Comparison of ENCODE assay signal across 10 cellular contexts in genomic region chr6:157514659-157515496, GRCh38.
DNase-seq lines count a peak whose midpoint lies in the region; ATAC-seq and TF ChIP-seq lines count a peak whose summit lies in the region.
"Had no signal": no experiment of that assay in that cellular context is flagged by ENCODE, and none has a peak within 500 bp of the region (broad histone marks: within the 10 kb centered on the region; RNA-seq: fewer than 3 reads in every experiment).

No MANE protein-coding gene starts in this region.

- no peak for TF ChIP-seq POLR2A in IMR-90 (IDR thresholded peaks at IDR 0.05; ENCODE audit: low read depth, low read length)

- H4K91ac ChIP-seq in IMR-90 (ENCODE audit: insufficient read depth, low read depth, low read length) = peak overlapping the region; percentile 11; the same call in 1 of the 2 replicates

- in situ Hi-C loops in IMR-90 (cut with MboI; ENCODE audit: low sequenced_read_pairs) (no loop called here), astrocyte of the spinal cord (cut with HindIII; ENCODE audit: low sequenced_read_pairs) (no loop called here)

- no peak overlapping the region for H3K18ac ChIP-seq in IMR-90 (ENCODE audit: low read depth, low read length)
- H3K18ac ChIP-seq in mesendoderm (ENCODE audit: low read length) = no peak overlapping the region

- H3K27ac Mint-ChIP-seq in CD8-positive, alpha-beta memory T cell = peak overlapping the region in 1 of 8 donors; percentile 68
- H3K27ac Mint-ChIP-seq: dendritic cell treated with granulocyte-macrophage colony-stimulating factor and Interleukin-4, amounts not matched to agents 40 ng/mL and 50 ng/mL, for 4 days had no signal

- H2AFZ ChIP-seq in IMR-90 (replicated peaks; ENCODE audit: low read length, poor library complexity) = peak overlapping the region; percentile 12

- peaks cover 0 to 1% of the 10 kb centered on the region in 2 donors for H3K27me3 Mint-ChIP-seq in CD8-positive, alpha-beta memory T cell

- no peaks in the 10 kb centered on the region for H4K20me1 ChIP-seq in IMR-90 (ENCODE audit: insufficient read depth, low read length)

- no peak overlapping the region for H3K23ac ChIP-seq in IMR-90 (ENCODE audit: low read depth, low read length)
- no peak overlapping the region for H3K23ac ChIP-seq in mesendoderm (ENCODE audit: low read length)

- H3K56ac ChIP-seq in IMR-90 (ENCODE audit: extremely low read depth, insufficient read depth, low read length) = no peak overlapping the region
- no peak overlapping the region for H3K56ac ChIP-seq in mesendoderm (ENCODE audit: low read length)

- no TSS peak for BruUV-seq in IMR-90 (replicated peaks; lab: Mats Ljungman, UMichigan)

- H3K4me3 ChIP-seq in CD8-positive, alpha-beta memory T cell (ENCODE audit: low read length) = no peak overlapping the region
- no peak overlapping the region for H3K4me3 ChIP-seq in IMR-90 (ENCODE audit: insufficient read depth, low read depth, low read length)
- no peak overlapping the region for H3K4me3 ChIP-seq in astrocyte of the spinal cord (ENCODE audit: low read depth, low read length)
- H3K4me3 ChIP-seq in mesendoderm (ENCODE audit: low read length) = no peak overlapping the region
- H3K4me3 ChIP-seq: thyroid gland had no signal

- TF ChIP-seq RAD21 in IMR-90 (IDR thresholded peaks at IDR 0.05; ENCODE audit: low read length) = no peak

- H2BK120ac ChIP-seq in IMR-90 (ENCODE audit: low read depth, low read length) (no peak overlapping the region), mesendoderm (ENCODE audit: low read depth, low read length) (no peak overlapping the region)

- H2BK5ac ChIP-seq in IMR-90 (ENCODE audit: low read depth, low read length, poor library complexity, severe bottlenecking) = no peak overlapping the region
- no peak overlapping the region for H2BK5ac ChIP-seq in mesendoderm (ENCODE audit: low read length)

- peak; percentile 57 for ATAC-seq in IMR-90 (ENCODE audit: low read depth)

- H2AK5ac ChIP-seq in IMR-90 (ENCODE audit: low read depth, low read length) = no peak overlapping the region
- H2AK5ac ChIP-seq in mesendoderm (ENCODE audit: low read length) = no peak overlapping the region

- dilution Hi-C loops in IMR-90 (cut with HindIII; ENCODE audit: low sequenced_read_pairs, unreplicated experiment) = no loop called here

- H3K4me2 ChIP-seq in IMR-90 (ENCODE audit: low read depth, low read length) (no peak overlapping the region), mesendoderm (ENCODE audit: low read length) (no peak overlapping the region)

- no peaks in the 10 kb centered on the region for H3K9me3 ChIP-seq in CD8-positive, alpha-beta memory T cell (ENCODE audit: low read length)
- no peaks in the 10 kb centered on the region for H3K9me3 ChIP-seq in IMR-90 (ENCODE audit: control insufficient read depth, insufficient read depth, low read length)
- H3K9me3 ChIP-seq: thyroid gland had no signal

- H3K79me2 ChIP-seq in mesendoderm (ENCODE audit: control insufficient read depth, insufficient read depth, low read length) = no peaks in the 10 kb centered on the region

- 52% methylated on average over 8 of the region's 19 CpGs; no CpG with 5 or more reads in 1 of the 2 experiments for WGBS in IMR-90 (ENCODE audit: extremely low coverage in 2 of 2, insufficient read length in 1 of 2), 2 experiments
- WGBS in mesendoderm (ENCODE audit: extremely low coverage, insufficient coverage, low lambda C conversion rate) = no CpG with 5 or more reads among the region's 19 CpGs

- no peaks in the 10 kb centered on the region for H3K36me3 ChIP-seq in CD8-positive, alpha-beta memory T cell (ENCODE audit: insufficient read depth, low read length)
- H3K36me3 ChIP-seq in IMR-90 (ENCODE audit: control insufficient read depth, insufficient read depth, low read length) (no peaks in the 10 kb centered on the region), mesendoderm (ENCODE audit: control insufficient read depth, insufficient read depth, low read length) (no peaks in the 10 kb centered on the region)
- H3K36me3 ChIP-seq: thyroid gland had no signal

- peaks cover 8 to 15% (median 10%) of the 10 kb centered on the region in 3 donors for H3K4me1 Mint-ChIP-seq in CD8-positive, alpha-beta memory T cell

- no peaks in the 10 kb centered on the region for H3K9me3 Mint-ChIP-seq in CD8-positive, alpha-beta memory T cell
- H3K9me3 Mint-ChIP-seq: dendritic cell treated with granulocyte-macrophage colony-stimulating factor and Interleukin-4, amounts not matched to agents 40 ng/mL and 50 ng/mL, for 4 days had no signal

- H3K79me1 ChIP-seq in IMR-90 (ENCODE audit: low read depth in 1 of 2, low read length in 2 of 2) = no peaks in the 10 kb centered on the region
- no peaks in the 10 kb centered on the region for H3K79me1 ChIP-seq in mesendoderm (ENCODE audit: low read length)

- no peak overlapping the region for H2BK15ac ChIP-seq in IMR-90 (ENCODE audit: low read depth, low read length)
- no peak overlapping the region for H2BK15ac ChIP-seq in mesendoderm (replicated peaks; ENCODE audit: low read depth)

- DNase-seq in CD8-positive, alpha-beta memory T cell = no peak
- DNase-seq in IMR-90 = peak; percentile 69
- DNase-seq in astrocyte of the spinal cord (ENCODE audit: low read depth, low spot score) = peak; percentile 51
- peak; percentile 21 for DNase-seq in mesendoderm
- no peak for DNase-seq in NCI-H345 (lab: John Stamatoyannopoulos, UW)
- DNase-seq in NCI-H2107 treated with DMSO at 0.1 percent for 48 hours (lab: John Stamatoyannopoulos, UW; ENCODE audit: unreplicated experiment) = no peak
- no peak for DNase-seq in cortex of kidney (lab: John Stamatoyannopoulos, UW)
- no peak for DNase-seq in NCI-H524 (lab: John Stamatoyannopoulos, UW)

- no peak for TF ChIP-seq CTCF in IMR-90 (conservative IDR thresholded peaks at IDR 0.05; ENCODE audit: low read depth, low read length)
- no peak for TF ChIP-seq CTCF in astrocyte of the spinal cord (IDR thresholded peaks at IDR 0.05; ENCODE audit: low read depth, low read length)

- H3K4me3 Mint-ChIP-seq in CD8-positive, alpha-beta memory T cell = no peak overlapping the region
- H3K4me3 Mint-ChIP-seq: dendritic cell treated with granulocyte-macrophage colony-stimulating factor and Interleukin-4, amounts not matched to agents 40 ng/mL and 50 ng/mL, for 4 days had no signal

- no peak overlapping the region for H3K14ac ChIP-seq in IMR-90 (replicated peaks; ENCODE audit: low read depth, low read length)

- CTCF ChIA-PET in CD8-positive, alpha-beta memory T cell (lab: Charles Lee) = no interaction called here
- CTCF ChIA-PET in IMR-90 (lab: Yijun Ruan, JAX) = no interaction called here

- H3K4me1 ChIP-seq in CD8-positive, alpha-beta memory T cell (ENCODE audit: insufficient read depth, low read length) = peaks cover 4% of the 10 kb centered on the region
- H3K4me1 ChIP-seq in IMR-90 (ENCODE audit: control insufficient read depth, insufficient read depth, low read length) (peaks cover 7% of the 10 kb centered on the region), mesendoderm (ENCODE audit: control insufficient read depth, low read depth, low read length) (no peaks in the 10 kb centered on the region)
- H3K4me1 ChIP-seq: thyroid gland had no signal

- H3K36me3 Mint-ChIP-seq in CD8-positive, alpha-beta memory T cell = no peaks in the 10 kb centered on the region

- H2AK9ac ChIP-seq in IMR-90 (replicated peaks; ENCODE audit: low read depth, low read length, poor library complexity) = no peak overlapping the region

- H3K4ac ChIP-seq in IMR-90 (ENCODE audit: low read depth, low read length) (no peak overlapping the region), mesendoderm (ENCODE audit: low read depth, low read length) (no peak overlapping the region)

- no peak overlapping the region for H3K9ac ChIP-seq in IMR-90 (ENCODE audit: low read depth, low read length)
- H3K9ac ChIP-seq in mesendoderm (ENCODE audit: low read length) = no peak overlapping the region

- H3K27ac ChIP-seq in CD8-positive, alpha-beta memory T cell (ENCODE audit: low read depth, low read length) = peak overlapping the region; percentile 78
- H3K27ac ChIP-seq in IMR-90 (ENCODE audit: insufficient read depth, low read length) (no peak overlapping the region), mesendoderm (ENCODE audit: low read depth, low read length) (no peak overlapping the region)

- intact Hi-C loops in IMR-90 (cut with micrococcal nuclease) = loop anchor here (5.0 kb wide), 1 partner anchor 82 kb away; no protein-coding TSS in a partner anchor

- H3K9me1 ChIP-seq in IMR-90 (ENCODE audit: insufficient read depth, low read length) = peaks cover 8% of the 10 kb centered on the region

- H4K8ac ChIP-seq in IMR-90 (ENCODE audit: low read depth in 2 of 2, low read length in 2 of 2) (no peak overlapping the region), mesendoderm (ENCODE audit: low read depth, low read length) (no peak overlapping the region)

- no peak overlapping the region for H2BK20ac ChIP-seq in IMR-90 (ENCODE audit: low read depth, low read length)

- H4K5ac ChIP-seq in IMR-90 (ENCODE audit: low read depth, low read length) (no peak overlapping the region), mesendoderm (ENCODE audit: low read length) (no peak overlapping the region)

- no peaks in the 10 kb centered on the region for H3K27me3 ChIP-seq in CD8-positive, alpha-beta memory T cell (ENCODE audit: insufficient read depth, low read length, poor library complexity, severe bottlenecking)
- no peaks in the 10 kb centered on the region for H3K27me3 ChIP-seq in IMR-90 (ENCODE audit: control insufficient read depth, insufficient read depth, low read length)
- H3K27me3 ChIP-seq in mesendoderm (ENCODE audit: insufficient read depth, low read length, poor library complexity) = no peaks in the 10 kb centered on the region
- H3K27me3 ChIP-seq: thyroid gland had no signal

- POLR2A ChIA-PET in CD8-positive, alpha-beta memory T cell (lab: Charles Lee) = no interaction called here
- POLR2A ChIA-PET in IMR-90 (lab: Charles Lee; ENCODE audit: unreplicated experiment) = no interaction called here

TF ChIP-seq in IMR-90, 13 proteins besides CTCF, POLR2A, EP300 and RAD21:
- TF ChIP-seq MAZ (IDR thresholded peaks at IDR 0.05; ENCODE audit: borderline replicate concordance, low read depth, low read length) (no peak), FOS (IDR thresholded peaks at IDR 0.05; ENCODE audit: low read depth, low read length) (peak; percentile 51; the same call in 1 of the 2 replicates), MAFK (IDR thresholded peaks at IDR 0.05; ENCODE audit: low read depth, low read length) (no peak), CEBPB (IDR thresholded peaks at IDR 0.05; ENCODE audit: low read depth, low read length) (0 out of 2 replicates have a peak, but pooled peaks have one; percentile 18), BHLHE40 (IDR thresholded peaks at IDR 0.05; ENCODE audit: low read depth, low read length) (peak; percentile 65), USF2 (IDR thresholded peaks at IDR 0.05; ENCODE audit: low read depth, low read length) (no peak), CHD1 (IDR thresholded peaks at IDR 0.05; ENCODE audit: low read depth, low read length) (no peak)

Comparison
In these comparisons a context has a peak if more than half of its experiments do, and no peak if none do; other contexts are left out.
1. DNase-seq: peak in IMR-90 (single experiment), astrocyte of the spinal cord (single experiment) and mesendoderm (single experiment); none in CD8-positive, alpha-beta memory T cell (0 of 5), NCI-H345 (single experiment), NCI-H2107 treated with DMSO at 0.1 percent for 48 hours (single experiment), cortex of kidney (single experiment) and NCI-H524 (0 of 2).